Comparison of ENCODE assay signal across 8 cellular contexts in the genomic region with DNA sequence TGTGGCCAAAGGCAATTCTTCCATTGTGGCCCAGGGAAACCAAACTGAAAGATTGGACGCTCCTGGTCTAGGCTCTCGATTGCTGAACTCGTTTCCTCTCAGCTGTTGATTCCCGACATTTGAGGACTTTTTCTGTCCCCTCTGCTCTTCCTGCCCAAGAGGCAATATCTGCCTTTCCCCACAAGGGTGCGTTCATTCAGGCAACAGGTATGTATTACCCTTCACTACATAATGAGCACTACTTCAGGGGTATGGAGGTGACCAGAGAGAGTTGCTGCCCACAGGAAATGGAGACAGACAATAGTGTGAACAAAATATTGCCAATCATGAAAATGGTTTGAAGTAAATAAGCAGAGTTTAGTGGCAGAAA. TPM values are rescaled to one million over a fixed set of nuclear protein-coding genes. Genes with fewer than 3 reads are reported as not detected.
DNase-seq lines count a peak whose midpoint lies in the region; ATAC-seq and TF ChIP-seq lines count a peak whose summit lies in the region.

No MANE protein-coding gene starts in this region.

- H3K4me3 ChIP-seq in fibroblast of the aortic adventitia (ENCODE audit: low read depth, low read length) = no peak overlapping the region
- H3K4me3 ChIP-seq in subcutaneous abdominal adipose tissue (ENCODE audit: low read depth in 1 of 5, low read length in 5 of 5) = peak overlapping the region in 4 of 5 donors; percentile 43 to 67 (median 46)

- no peaks in the 10 kb centered on the region for H3K4me1 ChIP-seq in subcutaneous abdominal adipose tissue (ENCODE audit: control insufficient read depth in 5 of 5, insufficient read depth in 5 of 5, low read length in 5 of 5)

- no peaks in the 10 kb centered on the region for H3K36me3 ChIP-seq in subcutaneous abdominal adipose tissue (ENCODE audit: control insufficient read depth in 5 of 5, insufficient read depth in 5 of 5, low read length in 5 of 5)

- ATAC-seq in HG02623 (IDR thresholded peaks at IDR 0.05; ENCODE audit: unreplicated experiment) = peak; percentile 69
- ATAC-seq in GM18511 (IDR thresholded peaks at IDR 0.05; ENCODE audit: unreplicated experiment) = no peak

- peak; percentile 47 for TF ChIP-seq CTCF in fibroblast of the aortic adventitia (IDR thresholded peaks at IDR 0.05; ENCODE audit: insufficient read depth, low read length)

- DNase-seq in NCI-H510A treated with DMSO at 0.1 percent for 48 hours (lab: John Stamatoyannopoulos, UW) = peak; percentile 1
- no peak for DNase-seq in NCI-H510A (lab: John Stamatoyannopoulos, UW)
- DNase-seq in OCI-M1 (lab: John Stamatoyannopoulos, UW) = peak; percentile 85
- peak; percentile 12 for DNase-seq in fibroblast of the aortic adventitia (ENCODE audit: low read depth)
- DNase-seq in activated CD4-positive, CD25-positive, alpha-beta regulatory T cell treated with anti-CD3 and anti-CD28 coated beads, Interleukin-2, amount 50 U/mL, for 72 hours = no peak

- peak overlapping the region in 1 of 5 donors; percentile 14 for H3K9ac ChIP-seq in subcutaneous abdominal adipose tissue (ENCODE audit: low read length in 5 of 5)

- no peaks in the 10 kb centered on the region for H3K9me3 ChIP-seq in subcutaneous abdominal adipose tissue (ENCODE audit: control insufficient read depth in 5 of 5, low read length in 5 of 5)

- no peaks in the 10 kb centered on the region for H3K27me3 ChIP-seq in subcutaneous abdominal adipose tissue (ENCODE audit: control insufficient read depth in 5 of 5, insufficient read depth in 4 of 5, low read length in 5 of 5)

- no peak overlapping the region for H3K27ac ChIP-seq in subcutaneous abdominal adipose tissue (ENCODE audit: low read depth, low read length)

RNA-seq across cellular contexts. Expression of a gene that starts 8.2 kb away (rescaled TPM):
- not detected in 2 replicates for total RNA-seq in fibroblast of the aortic adventitia (ENCODE audit: low replicate concordance)

RNA-seq across cellular contexts. Expression of a gene that starts 24.6 kb away (rescaled TPM):
- 30.6 and 56.3 TPM in 2 replicates for total RNA-seq in fibroblast of the aortic adventitia (ENCODE audit: low replicate concordance)

Comparison
In these comparisons a context has a peak if more than half of its experiments do, and no peak if none do; other contexts are left out.
1. DNase-seq: peak in NCI-H510A treated with DMSO at 0.1 percent for 48 hours (single experiment), OCI-M1 (single experiment) and fibroblast of the aortic adventitia (single experiment); none in NCI-H510A (single experiment) and activated CD4-positive, CD25-positive, alpha-beta regulatory T cell treated with anti-CD3 and anti-CD28 coated beads, Interleukin-2, amount 50 U/mL, for 72 hours (single experiment).